8 cellular contexts compared by ENCODE assay signal in the genomic region with DNA sequence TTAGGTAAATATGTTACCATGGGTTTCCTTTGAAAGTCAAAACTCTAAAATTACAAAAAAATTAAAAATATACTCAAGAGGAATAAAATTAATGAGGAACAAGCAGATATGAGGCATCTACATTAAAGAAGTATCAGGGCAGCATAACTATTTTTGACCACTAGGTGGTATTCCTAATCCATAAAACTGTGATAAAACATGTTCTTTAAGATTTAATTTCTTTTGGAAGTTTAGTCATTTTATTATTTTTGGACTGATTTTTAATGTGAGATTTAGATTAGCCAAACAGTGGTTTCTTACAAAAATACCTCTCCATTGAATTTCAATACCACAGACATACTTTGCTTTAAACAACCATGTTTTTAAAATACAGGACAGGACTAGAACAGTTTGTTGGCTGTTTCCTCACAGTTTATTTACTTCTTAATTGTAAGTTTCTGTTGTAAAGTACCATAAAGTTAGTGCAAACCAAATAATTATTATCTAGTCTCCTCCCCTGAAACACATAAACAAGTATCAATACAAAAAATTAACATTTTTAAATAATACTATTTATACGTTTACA. TPM values are rescaled to one million over a fixed set of nuclear protein-coding genes. Genes with fewer than 3 reads are reported as not detected.
A peak's percentile ranks its signal among the peaks of the same experiment; 100 is the strongest.
DNase-seq lines count a peak whose midpoint lies in the region; ATAC-seq, FAIRE-seq and TF ChIP-seq lines count a peak whose summit lies in the region.

No MANE protein-coding gene starts in this region.

- no peaks in the 10 kb centered on the region for H3K4me1 Mint-ChIP-seq in activated CD8-positive, alpha-beta T cell treated with anti-CD3 and anti-CD28 coated beads for 36 hours (ENCODE audit: low read depth)
- no peaks in the 10 kb centered on the region for H3K4me1 Mint-ChIP-seq in activated CD8-positive, alpha-beta T cell treated with anti-CD3 and anti-CD28 coated beads, Interleukin-2, amount 10 ng/mL, durations not matched to agents 7 days and 5 days (ENCODE audit: low read depth)
- no peaks in the 10 kb centered on the region for H3K4me1 Mint-ChIP-seq in CD4-positive, alpha-beta T cell (ENCODE audit: low read depth)

- no peak overlapping the region for H3K27ac Mint-ChIP-seq in activated CD8-positive, alpha-beta T cell treated with anti-CD3 and anti-CD28 coated beads for 36 hours
- H3K27ac Mint-ChIP-seq in activated CD8-positive, alpha-beta T cell treated with anti-CD3 and anti-CD28 coated beads, Interleukin-2, amount 10 ng/mL, durations not matched to agents 7 days and 5 days: no peak overlapping the region
- no peak overlapping the region for H3K27ac Mint-ChIP-seq in CD4-positive, alpha-beta T cell

- TF ChIP-seq CTCF in activated CD8-positive, alpha-beta T cell treated with anti-CD3 and anti-CD28 coated beads for 36 hours (IDR thresholded peaks at IDR 0.05): peak; percentile 61
- TF ChIP-seq CTCF in dorsolateral prefrontal cortex (IDR thresholded peaks at IDR 0.05 in 54 of 56, conservative IDR thresholded peaks at IDR 0.05 in 2 of 56; ENCODE audit: low read depth in 1 of 56, partially characterized antibody in 56 of 56): peak; percentile 53 to 88 (median 72)
- TF ChIP-seq CTCF in CD4-positive, alpha-beta T cell (IDR thresholded peaks at IDR 0.05): no peak

- peaks cover 1% of the 10 kb centered on the region for H3K27me3 Mint-ChIP-seq in activated CD8-positive, alpha-beta T cell treated with anti-CD3 and anti-CD28 coated beads for 36 hours
- no peaks in the 10 kb centered on the region for H3K27me3 Mint-ChIP-seq in activated CD8-positive, alpha-beta T cell treated with anti-CD3 and anti-CD28 coated beads, Interleukin-2, amount 10 ng/mL, durations not matched to agents 7 days and 5 days (ENCODE audit: low read depth)
- H3K27me3 Mint-ChIP-seq in CD4-positive, alpha-beta T cell: no peaks in the 10 kb centered on the region

- no peak overlapping the region for H3K27ac ChIP-seq in dorsolateral prefrontal cortex
- no peak overlapping the region for H3K27ac ChIP-seq in CD4-positive, alpha-beta T cell (ENCODE audit: low read depth, low read length)

- POLR2A ChIA-PET in activated CD8-positive, alpha-beta T cell treated with anti-CD3 and anti-CD28 coated beads for 36 hours (lab: Charles Lee): no interaction called here
- POLR2A ChIA-PET in activated CD8-positive, alpha-beta T cell treated with anti-CD3 and anti-CD28 coated beads, Interleukin-2, amount 10 ng/mL, durations not matched to agents 7 days and 5 days (lab: Charles Lee): no interaction called here
- POLR2A ChIA-PET in CD4-positive, alpha-beta T cell (lab: Charles Lee): no interaction called here

- no peak overlapping the region for H3K4me3 ChIP-seq in dorsolateral prefrontal cortex

- no peak for DNase-seq in activated CD8-positive, alpha-beta T cell treated with anti-CD3 and anti-CD28 coated beads for 36 hours
- DNase-seq in activated CD8-positive, alpha-beta T cell treated with anti-CD3 and anti-CD28 coated beads, Interleukin-2, amount 10 ng/mL, durations not matched to agents 7 days and 5 days: no peak
- DNase-seq in NCI-H2227 treated with DMSO at 0.1 percent for 48 hours (lab: John Stamatoyannopoulos, UW): peak; percentile 28
- no peak for DNase-seq in dorsolateral prefrontal cortex
- peak; percentile 4 for DNase-seq in pulmonary artery endothelial cell (ENCODE audit: low read depth, low spot score)
- no peak for DNase-seq in activated naive CD4-positive, alpha-beta T cell treated with anti-CD3 and anti-CD28 coated beads, Interleukin-2, amount 50 U/mL, for 16 hours
- DNase-seq in urothelium cell line (ENCODE audit: low spot score): no peak
- DNase-seq in CD4-positive, alpha-beta T cell: no peak

- CTCF ChIA-PET in activated CD8-positive, alpha-beta T cell treated with anti-CD3 and anti-CD28 coated beads for 36 hours (lab: Charles Lee): interaction anchor here (1.0 kb wide), 1 partner anchor 1925 kb away, joined by 4 read pairs; no protein-coding TSS in a partner anchor
- CTCF ChIA-PET in activated CD8-positive, alpha-beta T cell treated with anti-CD3 and anti-CD28 coated beads, Interleukin-2, amount 10 ng/mL, durations not matched to agents 7 days and 5 days (lab: Charles Lee): no interaction called here
- CTCF ChIA-PET in CD4-positive, alpha-beta T cell (lab: Charles Lee): no interaction called here

- no peak for ATAC-seq in activated CD8-positive, alpha-beta T cell treated with anti-CD3 and anti-CD28 coated beads for 36 hours
- ATAC-seq in activated CD8-positive, alpha-beta T cell treated with anti-CD3 and anti-CD28 coated beads, Interleukin-2, amount 10 ng/mL, durations not matched to agents 7 days and 5 days: no peak
- ATAC-seq in CD4-positive, alpha-beta T cell (ENCODE audit: poor library complexity): no peak

- H3K27me3 ChIP-seq in dorsolateral prefrontal cortex: no peaks in the 10 kb centered on the region
- no peaks in the 10 kb centered on the region for H3K27me3 ChIP-seq in CD4-positive, alpha-beta T cell (ENCODE audit: control insufficient read depth, insufficient read depth, low read length)

- no peak overlapping the region for H3K4me3 Mint-ChIP-seq in activated CD8-positive, alpha-beta T cell treated with anti-CD3 and anti-CD28 coated beads for 36 hours
- H3K4me3 Mint-ChIP-seq in activated CD8-positive, alpha-beta T cell treated with anti-CD3 and anti-CD28 coated beads, Interleukin-2, amount 10 ng/mL, durations not matched to agents 7 days and 5 days: no peak overlapping the region
- no peak overlapping the region for H3K4me3 Mint-ChIP-seq in CD4-positive, alpha-beta T cell

- H3K9me3 ChIP-seq in CD4-positive, alpha-beta T cell (ENCODE audit: control insufficient read depth, low read length): no peaks in the 10 kb centered on the region

- H3K9me3 Mint-ChIP-seq in activated CD8-positive, alpha-beta T cell treated with anti-CD3 and anti-CD28 coated beads for 36 hours: no peaks in the 10 kb centered on the region
- H3K9me3 Mint-ChIP-seq in activated CD8-positive, alpha-beta T cell treated with anti-CD3 and anti-CD28 coated beads, Interleukin-2, amount 10 ng/mL, durations not matched to agents 7 days and 5 days (ENCODE audit: insufficient read depth): no peaks in the 10 kb centered on the region
- H3K9me3 Mint-ChIP-seq in CD4-positive, alpha-beta T cell: peaks cover 2% of the 10 kb centered on the region

- FAIRE-seq in urothelium cell line (lab: Jason Lieb, UNC): no peak

- intact Hi-C loops in activated CD8-positive, alpha-beta T cell treated with anti-CD3 and anti-CD28 coated beads for 36 hours (cut with micrococcal nuclease): no loop called here
- intact Hi-C loops in dorsolateral prefrontal cortex (cut with DNase I): no loop called here
- intact Hi-C loops in CD4-positive, alpha-beta T cell (cut with DNase I, micrococcal nuclease): no loop called here

- no peaks in the 10 kb centered on the region for H3K36me3 Mint-ChIP-seq in activated CD8-positive, alpha-beta T cell treated with anti-CD3 and anti-CD28 coated beads for 36 hours (ENCODE audit: low read depth)
- H3K36me3 Mint-ChIP-seq in activated CD8-positive, alpha-beta T cell treated with anti-CD3 and anti-CD28 coated beads, Interleukin-2, amount 10 ng/mL, durations not matched to agents 7 days and 5 days (ENCODE audit: low read depth): no peaks in the 10 kb centered on the region
- H3K36me3 Mint-ChIP-seq in CD4-positive, alpha-beta T cell (ENCODE audit: low read depth): no peaks in the 10 kb centered on the region

RNA-seq across cellular contexts. Expression of a gene that starts 49.8 kb away (rescaled TPM):
- not detected for total RNA-seq in activated CD8-positive, alpha-beta T cell treated with anti-CD3 and anti-CD28 coated beads for 36 hours
- not detected for total RNA-seq in activated CD8-positive, alpha-beta T cell treated with anti-CD3 and anti-CD28 coated beads, Interleukin-2, amount 10 ng/mL, durations not matched to agents 7 days and 5 days
- total RNA-seq in dorsolateral prefrontal cortex (under 1 TPM in 6 of 120 experiments, not detected in 114; 0.32 to 0.72 (median 0.53) TPM), pulmonary artery endothelial cell (not detected in 2 replicates)
- total RNA-seq in CD4-positive, alpha-beta T cell: not detected

Comparison
In these comparisons a context has a peak if more than half of its experiments do, and no peak if none do; other contexts are left out.
1. DNase-seq: peak in NCI-H2227 treated with DMSO at 0.1 percent for 48 hours (single experiment) and pulmonary artery endothelial cell (single experiment); none in activated CD8-positive, alpha-beta T cell treated with anti-CD3 and anti-CD28 coated beads for 36 hours (single experiment), activated CD8-positive, alpha-beta T cell treated with anti-CD3 and anti-CD28 coated beads, Interleukin-2, amount 10 ng/mL, durations not matched to agents 7 days and 5 days (single experiment), dorsolateral prefrontal cortex (0 of 10), activated naive CD4-positive, alpha-beta T cell treated with anti-CD3 and anti-CD28 coated beads, Interleukin-2, amount 50 U/mL, for 16 hours (single experiment), urothelium cell line (single experiment) and CD4-positive, alpha-beta T cell (0 of 10).